16 cellular contexts compared by ENCODE assay signal in genomic region chr10:96257944-96258343, GRCh38. TPM values are rescaled to one million over a fixed set of nuclear protein-coding genes. Genes with fewer than 3 reads are reported as not detected.
DNase-seq lines count a peak whose midpoint lies in the region; ATAC-seq, FAIRE-seq and TF ChIP-seq lines count a peak whose summit lies in the region.
"Had no signal": no experiment of that assay in that cellular context is flagged by ENCODE, and none has a peak within 500 bp of the region (broad histone marks: within the 10 kb centered on the region; RNA-seq: fewer than 3 reads in every experiment).

No MANE protein-coding gene starts in this region.

- TF ChIP-seq POLR2A in GM12891 (IDR thresholded peaks at IDR 0.05; ENCODE audit: low read depth, low read length), result no peak

- ATAC-seq in heart right ventricle (peak; percentile 63 to 90 (median 78)), psoas muscle (peak; percentile 58 to 75 (median 62)), GM21381 (IDR thresholded peaks at IDR 0.05; ENCODE audit: unreplicated experiment) (no peak), GM21360 (IDR thresholded peaks at IDR 0.05; ENCODE audit: unreplicated experiment) (no peak)

- no peak overlapping the region for H2AFZ ChIP-seq in OCI-LY1 (ENCODE audit: low read length)

- no peaks in the 10 kb centered on the region for H3F3A ChIP-seq in OCI-LY1 (ENCODE audit: insufficient read depth, low read length)

- no peak for FAIRE-seq in GM12891 (lab: Jason Lieb, UNC)

- H3K36me3 ChIP-seq in OCI-LY1 (ENCODE audit: insufficient read depth, low read length) (peaks cover 43% of the 10 kb centered on the region), heart right ventricle (no peaks in the 10 kb centered on the region), psoas muscle (ENCODE audit: insufficient read depth in 1 of 2, low read depth in 1 of 2) (no peaks in the 10 kb centered on the region)

- no peak overlapping the region for H3K9ac ChIP-seq in OCI-LY1 (ENCODE audit: low read length)

- no peaks in the 10 kb centered on the region for H3K9me2 ChIP-seq in OCI-LY1 (ENCODE audit: low read depth, low read length)

- intact Hi-C loops in heart right ventricle (cut with DNase I), result no loop called here
- intact Hi-C loops in psoas muscle (cut with DNase I), result no loop called here

- no peaks in the 10 kb centered on the region for H3K9me3 ChIP-seq in OCI-LY1 (ENCODE audit: low read length)
- no peaks in the 10 kb centered on the region for H3K9me3 ChIP-seq in heart right ventricle
- no peaks in the 10 kb centered on the region for H3K9me3 ChIP-seq in psoas muscle

- H3K4me3 ChIP-seq in OCI-LY1 (ENCODE audit: low read depth, low read length, poor library complexity, severe bottlenecking), result no peak overlapping the region
- H3K4me3 ChIP-seq in heart right ventricle, result no peak overlapping the region
- no peak overlapping the region for H3K4me3 ChIP-seq in psoas muscle

- peak overlapping the region; percentile 17; the same call in 1 of the 2 replicates for H3K4me2 ChIP-seq in OCI-LY1 (ENCODE audit: low read length)

- TF ChIP-seq CTCF in OCI-LY1 (IDR thresholded peaks at IDR 0.05; ENCODE audit: low read length) (no peak), heart right ventricle (IDR thresholded peaks at IDR 0.05) (no peak), psoas muscle (IDR thresholded peaks at IDR 0.05) (no peak)

- H3K27me3 ChIP-seq in OCI-LY1 (ENCODE audit: insufficient read depth, low read length) (no peaks in the 10 kb centered on the region), heart right ventricle (peaks cover 0 to 5% (median 0%) of the 10 kb centered on the region in 7 donors), psoas muscle (ENCODE audit: insufficient read depth in 3 of 3, low read length in 2 of 3) (no peaks in the 10 kb centered on the region)

- H4K20me1 ChIP-seq in OCI-LY1 (ENCODE audit: insufficient read depth, low read length), result no peaks in the 10 kb centered on the region

- H3K79me2 ChIP-seq in OCI-LY1 (ENCODE audit: insufficient read depth, low read length), result peaks cover 43% of the 10 kb centered on the region

- H3K27ac ChIP-seq in OCI-LY1 (ENCODE audit: low read depth, low read length, poor library complexity, severe bottlenecking), result peak overlapping the region; percentile 55
- H3K27ac ChIP-seq in heart right ventricle, result peak overlapping the region in 2 of 10 donors; percentile 16 to 70
- no peak overlapping the region for H3K27ac ChIP-seq in psoas muscle
- H3K27ac ChIP-seq: C4-2B had no signal

- DNase-seq in GM12891 (ENCODE audit: insufficient read length, low spot score) (no peak), heart right ventricle (peak; percentile 18 to 48), psoas muscle (peak in 1 of 2 donors; percentile 22)
- no peak for DNase-seq in stimulated activated CD8-positive, alpha-beta memory T cell treated with anti-CD3 and anti-CD28 coated beads, Interleukin-4, amount 100 ng/mL, for 48 hours
- no peak for DNase-seq in central memory CD4-positive, alpha-beta T cell
- DNase-seq: foreskin fibroblast, HFFc6, NCI-H524, SHP77 treated with DMSO at 0.1 percent for 48 hours had no signal

- H3K4me1 ChIP-seq in OCI-LY1 (ENCODE audit: insufficient read depth, low read length, severe bottlenecking), result peaks cover 53% of the 10 kb centered on the region
- H3K4me1 ChIP-seq in heart right ventricle, result peaks cover 0 to 34% (median 7%) of the 10 kb centered on the region in 9 donors
- no peaks in the 10 kb centered on the region for H3K4me1 ChIP-seq in psoas muscle

- WGBS in heart right ventricle, 2 donors, result 8 to 12% methylated on average over 4 of the region's 4 CpGs
- 25 to 48% (median 42%) methylated on average over 4 of the region's 4 CpGs for WGBS in psoas muscle, 3 donors

TF ChIP-seq in GM12891, 5 proteins besides CTCF, POLR2A, EP300 and RAD21:
- TF ChIP-seq SPI1 (IDR thresholded peaks at IDR 0.05; ENCODE audit: low read depth, low read length) (peak; percentile 61; the same call in 1 of the 2 replicates), PAX5 (IDR thresholded peaks at IDR 0.05; ENCODE audit: insufficient read depth, low read length, severe bottlenecking) (no peak), POU2F2 (IDR thresholded peaks at IDR 0.05; ENCODE audit: low read depth, low read length) (no peak), TAF1 (IDR thresholded peaks at IDR 0.05; ENCODE audit: low read depth, low read length) (no peak), POLR2AphosphoS5 (IDR thresholded peaks at IDR 0.05; ENCODE audit: low read depth, low read length) (no peak)
TF ChIP-seq in GM12891: peak in this region for 1.

RNA-seq across cellular contexts. Expression of gene BLNK, which starts 13.4 kb away (rescaled TPM):
- polyA plus RNA-seq in GM12891 (2012; ENCODE audit: low read depth, missing spikeins), result 92.6 TPM
- 1 to 10 TPM in 3 of 10 donors, under 1 TPM in 7; 0.37 to 4.4 (median 0.65) TPM for total RNA-seq in heart right ventricle
- under 1 TPM; 0.25 to 0.95 TPM for polyA plus RNA-seq in heart right ventricle
- total RNA-seq in psoas muscle, result 1 to 10 TPM; 1.1 to 3.7 (median 1.2) TPM
- polyA plus RNA-seq in psoas muscle, result under 1 TPM; 0.15 to 0.25 (median 0.22) TPM
- total RNA-seq: HFFc6 had no signal

RNA-seq across cellular contexts. Expression of gene DNTT, which starts 46.3 kb away (rescaled TPM):
- polyA plus RNA-seq in GM12891 (2012; ENCODE audit: low read depth, missing spikeins), result not detected
- total RNA-seq in heart right ventricle, result not detected
- not detected for polyA plus RNA-seq in heart right ventricle
- not detected for total RNA-seq in psoas muscle
- under 1 TPM in 1 of 3 donors, not detected in 2; 0.01 TPM for polyA plus RNA-seq in psoas muscle
- total RNA-seq: HFFc6, kidney epithelial cell, osteoblast had no signal
- polyA plus RNA-seq: adipose tissue had no signal

Comparison
In these comparisons a context has a peak if more than half of its experiments do, and no peak if none do; other contexts are left out.
1. DNase-seq: peak in heart right ventricle (2 of 2); none in GM12891 (single experiment), stimulated activated CD8-positive, alpha-beta memory T cell treated with anti-CD3 and anti-CD28 coated beads, Interleukin-4, amount 100 ng/mL, for 48 hours (single experiment) and central memory CD4-positive, alpha-beta T cell (single experiment).
2. ATAC-seq: peak in heart right ventricle (8 of 8) and psoas muscle (4 of 4); none in GM21381 (single experiment) and GM21360 (single experiment).